Comparison of ENCODE assay signal across 8 cellular contexts in the genomic region with DNA sequence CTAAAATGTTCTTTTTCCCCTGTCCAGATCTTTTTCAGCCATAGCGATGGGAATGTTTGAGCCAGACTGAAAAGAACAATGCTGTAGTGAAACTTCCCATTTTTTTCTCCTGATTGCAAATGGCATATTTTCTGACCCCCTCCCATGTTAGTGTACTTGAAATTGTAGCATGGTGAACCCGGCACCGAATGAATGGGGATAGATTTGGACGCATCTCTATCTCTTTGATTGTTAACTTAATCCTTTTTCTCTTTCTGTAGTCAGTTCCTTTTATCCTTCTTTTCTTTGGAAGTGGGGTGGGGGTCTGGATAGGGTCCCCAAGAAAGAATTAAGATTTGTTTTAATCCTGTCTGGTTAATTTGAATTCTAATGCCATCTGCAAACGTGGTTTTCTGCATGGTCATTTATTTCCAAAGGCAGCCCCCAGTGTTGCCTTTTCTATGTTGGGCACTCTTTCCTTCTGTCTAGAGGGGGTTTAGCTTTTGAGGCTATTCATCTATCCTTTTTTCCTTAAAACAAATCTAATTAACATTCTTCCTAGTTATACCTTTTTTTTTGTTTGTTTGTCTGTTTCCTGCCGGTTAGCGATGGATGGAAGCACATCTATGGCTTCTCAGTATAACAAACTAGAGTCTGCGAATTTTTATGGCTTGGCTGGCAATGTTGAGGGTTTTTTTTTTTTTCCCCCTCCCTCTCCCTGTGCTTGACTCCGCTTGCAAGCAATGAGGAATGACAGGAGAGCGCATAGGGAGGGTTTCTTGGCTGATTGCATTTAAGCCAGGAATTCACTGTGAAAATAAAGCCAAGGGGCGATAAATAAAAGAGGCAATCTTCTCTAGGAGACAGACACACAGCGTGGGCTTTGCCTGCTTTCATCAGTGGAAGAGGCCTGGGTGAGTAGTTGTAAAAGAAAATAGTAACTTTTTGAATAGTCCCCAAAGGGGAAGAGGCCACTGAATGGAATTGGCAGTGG. TPM values are rescaled to one million over a fixed set of nuclear protein-coding genes. Genes with fewer than 3 reads are reported as not detected.
DNase-seq lines count a peak whose midpoint lies in the region; ATAC-seq and TF ChIP-seq lines count a peak whose summit lies in the region.

No MANE protein-coding gene starts in this region.

- DNase-seq in BE2C, result no peak
- peak; percentile 40 for DNase-seq in LHCN-M2 (ENCODE audit: low read depth)
- peak; percentile 78 for DNase-seq in choroid plexus epithelial cell (ENCODE audit: low read depth)
- DNase-seq in stimulated activated CD8-positive, alpha-beta memory T cell treated with anti-CD3 and anti-CD28 coated beads, Interleukin-4, amount 100 ng/mL, for 48 hours, result no peak
- no peak for DNase-seq in activated gamma-delta T cell treated with Interleukin-2 at 50 U/mL for 16 hours

- peak overlapping the region; percentile 63 to 88 for H3K9ac ChIP-seq in mucosa of rectum (ENCODE audit: low read depth in 1 of 2, low read length in 2 of 2)

- no peaks in the 10 kb centered on the region for H3K9me3 ChIP-seq in BE2C
- H3K9me3 ChIP-seq in mucosa of rectum (ENCODE audit: control insufficient read depth in 2 of 2, low read length in 2 of 2), result no peaks in the 10 kb centered on the region

- H3K36me3 ChIP-seq in BE2C (no peaks in the 10 kb centered on the region), mucosa of rectum (ENCODE audit: control insufficient read depth in 2 of 2, insufficient read depth in 2 of 2, low read length in 2 of 2) (no peaks in the 10 kb centered on the region)

- H3K27me3 ChIP-seq in BE2C, result no peaks in the 10 kb centered on the region
- no peaks in the 10 kb centered on the region for H3K27me3 ChIP-seq in mucosa of rectum (ENCODE audit: control insufficient read depth in 2 of 2, insufficient read depth in 2 of 2, low read length in 2 of 2)

- H3K27ac ChIP-seq in mucosa of rectum (ENCODE audit: low read depth in 2 of 2, low read length in 2 of 2), result peak overlapping the region in 1 of 2 donors; percentile 86

- TF ChIP-seq CTCF in BE2C (IDR thresholded peaks at IDR 0.05; ENCODE audit: low read depth, low read length) (no peak), choroid plexus epithelial cell (conservative IDR thresholded peaks at IDR 0.05; ENCODE audit: low read depth, low read length) (no peak)

- ATAC-seq in GM18502 (IDR thresholded peaks at IDR 0.05; ENCODE audit: poor library complexity, unreplicated experiment) (no peak), HG03354 (IDR thresholded peaks at IDR 0.05; ENCODE audit: poor library complexity, severe bottlenecking, unreplicated experiment) (no peak)

- H3K4me3 ChIP-seq in BE2C (ENCODE audit: low read depth, low read length), result peak overlapping the region; percentile 84
- H3K4me3 ChIP-seq in choroid plexus epithelial cell (ENCODE audit: low read depth, low read length), result peak overlapping the region; percentile 90
- H3K4me3 ChIP-seq in mucosa of rectum (ENCODE audit: low read length in 2 of 2), result peak overlapping the region; percentile 80 to 81

- no peaks in the 10 kb centered on the region for H3K4me1 ChIP-seq in BE2C
- peaks cover 8 to 16% of the 10 kb centered on the region in 2 donors for H3K4me1 ChIP-seq in mucosa of rectum (ENCODE audit: control insufficient read depth in 2 of 2, insufficient read depth in 2 of 2, low read length in 2 of 2)

RNA-seq across cellular contexts. Expression of gene ZSWIM6, which starts 2.5 kb away (rescaled TPM):
- 7.5 TPM for polyA plus RNA-seq in BE2C (2012; ENCODE audit: insufficient read depth, insufficient read length, low read depth)
- 10.0 and 12.1 TPM in 2 replicates for total RNA-seq in LHCN-M2 (2014; rRNA removed)
- polyA plus RNA-seq in LHCN-M2 (2012), result 10.5 TPM

Comparison
In these comparisons a context has a peak if more than half of its experiments do, and no peak if none do; other contexts are left out.
1. DNase-seq: peak in LHCN-M2 (single experiment) and choroid plexus epithelial cell (single experiment); none in BE2C (single experiment), stimulated activated CD8-positive, alpha-beta memory T cell treated with anti-CD3 and anti-CD28 coated beads, Interleukin-4, amount 100 ng/mL, for 48 hours (single experiment) and activated gamma-delta T cell treated with Interleukin-2 at 50 U/mL for 16 hours (single experiment).
2. Peak in every context shown above with its lines, with median percentiles within 50 percentile points of each other: H3K4me3 ChIP-seq.